Comparison of ENCODE assay signal across 26 cellular contexts in the genomic region with DNA sequence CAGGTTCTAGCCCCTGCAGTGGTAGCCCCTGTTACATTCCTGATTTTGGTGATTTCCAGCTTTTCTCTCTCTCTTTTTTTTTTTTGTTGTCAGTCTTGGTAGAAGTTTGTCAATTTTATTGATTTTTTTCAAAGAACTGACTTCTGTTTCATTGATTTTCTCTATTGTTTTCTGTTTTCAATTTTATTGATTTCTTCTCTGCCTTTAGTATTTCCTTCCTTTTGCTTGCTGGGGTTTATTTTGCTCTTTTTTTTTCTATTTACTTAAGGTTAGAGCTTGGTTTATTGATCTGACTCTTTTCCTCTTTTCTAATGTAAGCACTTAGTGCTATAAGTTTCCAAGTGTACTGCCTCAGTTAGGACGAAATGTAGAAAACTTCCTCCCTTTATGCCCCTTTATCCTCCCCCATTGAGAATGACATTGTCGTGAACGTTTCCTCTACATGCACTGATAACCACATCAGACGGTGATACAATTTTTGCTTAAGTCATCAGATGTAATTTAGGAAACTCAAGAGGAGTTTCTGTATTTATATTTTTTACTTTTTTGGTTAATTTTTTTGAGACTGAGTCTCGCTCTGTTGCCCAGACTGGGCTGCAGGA.
"Had no signal": no experiment of that assay in that cellular context is flagged by ENCODE, and none has a peak within 500 bp of the region (broad histone marks: within the 10 kb centered on the region; RNA-seq: fewer than 3 reads in every experiment).

No MANE protein-coding gene starts in this region.

- DNase-seq: islet precursor cell; left ventricle myocardium inferior; mesendoderm; mucosa of descending colon; ovary; stimulated activated CD4-positive, alpha-beta T cell treated with anti-CD3 and anti-CD28 coated beads, Interleukin-12 subunit alpha, Interleukin-12 subunit beta, amount 100 ng/mL, for 4 hours; stimulated activated CD4-positive, alpha-beta T cell treated with anti-CD3 and anti-CD28 coated beads, Interleukin-15, amount 100 ng/mL, for 24 hours; stimulated activated CD4-positive, alpha-beta T cell treated with anti-CD3 and anti-CD28 coated beads, Interleukin-2, amount 100 ng/mL, for 24 hours; stimulated activated CD4-positive, alpha-beta T cell treated with anti-CD3 and anti-CD28 coated beads, Interleukin-4, amount 100 ng/mL, for 1 hour; stimulated activated naive B cell treated with anti-CD40 and anti-IgM and Interleukin-4, amounts not matched to agents 10 μg/mL and 1 μg/mL and 100 μg/mL, for 72 hours; stimulated activated naive CD8-positive, alpha-beta T cell treated with anti-CD3 and anti-CD28 coated beads, Interleukin-15, Interleukin-2, amounts not matched to agents 100 U/mL and 50 U/mL, for 24 hours; stomach; testis; thyroid gland; transverse colon; upper lobe of left lung had no signal

- H3K27me3 ChIP-seq: neutrophil, ovary, right atrium auricular region, stomach, testis, thyroid gland, transverse colon, upper lobe of left lung, vagina had no signal

- H3K27me3 Mint-ChIP-seq: stimulated activated naive B cell treated with anti-CD40 and anti-IgM and Interleukin-4, amounts not matched to agents 10 μg/mL and 1 μg/mL and 100 μg/mL, for 72 hours had no signal

- H3K4me1 ChIP-seq: left ventricle myocardium inferior, right atrium auricular region, stomach, testis, transverse colon, upper lobe of left lung, vagina had no signal

- H3K36me3 Mint-ChIP-seq: mesothelial cell of epicardium; naive thymus-derived CD8-positive, alpha-beta T cell; stimulated activated naive B cell treated with anti-CD40 and anti-IgM and Interleukin-4, amounts not matched to agents 10 μg/mL and 1 μg/mL and 100 μg/mL, for 72 hours had no signal

- H3K36me3 ChIP-seq: left ventricle myocardium inferior, neutrophil, ovary, right atrium auricular region, stomach, thyroid gland, transverse colon, upper lobe of left lung, vagina had no signal

- H3K4me3 ChIP-seq: left ventricle myocardium inferior, lung, mucosa of descending colon, ovary, right atrium auricular region, skin epidermis, stomach, testis, thyroid gland, transverse colon, upper lobe of left lung, vagina had no signal

- H3K9me3 ChIP-seq: left ventricle myocardium inferior, mucosa of descending colon, neutrophil, ovary, right atrium auricular region, stomach, testis, thyroid gland, transverse colon, upper lobe of left lung, vagina had no signal

- H3K27ac ChIP-seq: left ventricle myocardium inferior, neutrophil, ovary, right atrium auricular region, skin epidermis, stomach, testis, thyroid gland, transverse colon, upper lobe of left lung, vagina had no signal

- H3K4me3 Mint-ChIP-seq: mesothelial cell of epicardium; naive thymus-derived CD8-positive, alpha-beta T cell; nephron; neural crest cell; stimulated activated naive B cell treated with anti-CD40 and anti-IgM and Interleukin-4, amounts not matched to agents 10 μg/mL and 1 μg/mL and 100 μg/mL, for 72 hours had no signal

- H3K27ac Mint-ChIP-seq: mesothelial cell of epicardium; nephron; stimulated activated naive B cell treated with anti-CD40 and anti-IgM and Interleukin-4, amounts not matched to agents 10 μg/mL and 1 μg/mL and 100 μg/mL, for 72 hours had no signal

- H3K9me3 Mint-ChIP-seq: naive thymus-derived CD8-positive, alpha-beta T cell; neural crest cell; stimulated activated naive B cell treated with anti-CD40 and anti-IgM and Interleukin-4, amounts not matched to agents 10 μg/mL and 1 μg/mL and 100 μg/mL, for 72 hours had no signal

- ATAC-seq: mucosa of descending colon; naive thymus-derived CD8-positive, alpha-beta T cell; sciatic nerve; stimulated activated naive B cell treated with anti-CD40 and anti-IgM and Interleukin-4, amounts not matched to agents 10 μg/mL and 1 μg/mL and 100 μg/mL, for 72 hours; stimulated activated naive CD8-positive, alpha-beta T cell treated with anti-CD3 and anti-CD28 coated beads, Interleukin-15, Interleukin-2, amounts not matched to agents 100 U/mL and 50 U/mL, for 24 hours had no signal
